26 cellular contexts compared by ENCODE assay signal in the genomic region with DNA sequence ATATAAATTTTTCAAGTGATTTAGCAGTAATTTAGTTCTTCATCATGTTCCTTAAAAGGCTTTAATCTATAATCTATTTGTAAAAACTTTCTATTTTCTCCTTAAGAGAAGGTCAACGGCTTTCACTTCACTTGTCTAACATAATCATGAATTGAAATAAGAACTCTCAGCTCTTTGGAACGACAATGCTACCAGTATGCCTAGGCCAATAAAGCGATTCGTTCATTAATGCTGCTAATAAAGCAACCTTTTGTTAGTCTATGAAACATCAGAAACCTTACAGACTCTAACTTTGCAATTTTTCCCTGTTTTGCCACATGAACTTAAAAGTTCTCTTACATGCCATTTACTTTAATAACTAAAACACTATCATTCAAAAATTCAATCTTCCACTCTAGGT.
"Had no signal": no experiment of that assay in that cellular context is flagged by ENCODE, and none has a peak within 500 bp of the region (broad histone marks: within the 10 kb centered on the region; RNA-seq: fewer than 3 reads in every experiment).

No MANE protein-coding gene starts in this region.

- H3K4me3 Mint-ChIP-seq: activated CD4-positive, alpha-beta memory T cell treated with anti-CD3 and anti-CD28 coated beads for 36 hours; activated CD4-positive, alpha-beta T cell treated with anti-CD3 and anti-CD28 coated beads, Interleukin-2, amount 10 ng/mL, durations not matched to agents 24 days and 14 days; activated naive CD8-positive, alpha-beta T cell treated with anti-CD3 and anti-CD28 coated beads, Interleukin-2, amount 50 U/mL, for 24 hours; activated T-cell treated with anti-CD3 and anti-CD28 coated beads, Interleukin-2, amount 50 U/mL, for 24 hours; nephron progenitor cell; stimulated activated naive B cell treated with anti-CD40 and anti-IgM and Interleukin-4, amounts not matched to agents 10 μg/mL and 1 μg/mL and 100 μg/mL, for 72 hours; T-helper 1 cell treated with Interleukin-12 subunit alpha and Interleukin-12 subunit beta and Interleukin-4 antibody, amounts not matched to agents 30 μg/mL and 1 μg/mL, for 36 hours had no signal

- H3K27ac Mint-ChIP-seq: activated CD4-positive, alpha-beta memory T cell treated with anti-CD3 and anti-CD28 coated beads for 36 hours; activated CD4-positive, alpha-beta T cell treated with anti-CD3 and anti-CD28 coated beads, Interleukin-2, amount 10 ng/mL, durations not matched to agents 24 days and 14 days; activated naive CD8-positive, alpha-beta T cell treated with anti-CD3 and anti-CD28 coated beads, Interleukin-2, amount 50 U/mL, for 24 hours; activated T-cell treated with anti-CD3 and anti-CD28 coated beads, Interleukin-2, amount 50 U/mL, for 24 hours; nephron progenitor cell; stimulated activated naive B cell treated with anti-CD40 and anti-IgM and Interleukin-4, amounts not matched to agents 10 μg/mL and 1 μg/mL and 100 μg/mL, for 72 hours; T-helper 1 cell treated with Interleukin-12 subunit alpha and Interleukin-12 subunit beta and Interleukin-4 antibody, amounts not matched to agents 30 μg/mL and 1 μg/mL, for 36 hours had no signal

- H3K9me3 ChIP-seq: lower lobe of right lung, mucosa of descending colon, ovary, right atrium auricular region, stomach, suprapubic skin, tibial artery had no signal

- H3K4me1 ChIP-seq: right atrium auricular region had no signal

- H3K27me3 Mint-ChIP-seq: activated CD4-positive, alpha-beta memory T cell treated with anti-CD3 and anti-CD28 coated beads for 36 hours; activated CD4-positive, alpha-beta T cell treated with anti-CD3 and anti-CD28 coated beads, Interleukin-2, amount 10 ng/mL, durations not matched to agents 24 days and 14 days; activated naive CD8-positive, alpha-beta T cell treated with anti-CD3 and anti-CD28 coated beads, Interleukin-2, amount 50 U/mL, for 24 hours; activated T-cell treated with anti-CD3 and anti-CD28 coated beads, Interleukin-2, amount 50 U/mL, for 24 hours; stimulated activated naive B cell treated with anti-CD40 and anti-IgM and Interleukin-4, amounts not matched to agents 10 μg/mL and 1 μg/mL and 100 μg/mL, for 72 hours had no signal

- H3K27me3 ChIP-seq: ovary, right atrium auricular region, stomach, suprapubic skin, tibial artery had no signal

- ATAC-seq: activated naive CD8-positive, alpha-beta T cell treated with anti-CD3 and anti-CD28 coated beads, Interleukin-2, amount 50 U/mL, for 24 hours; left lobe of liver; lower lobe of right lung; mucosa of descending colon; stimulated activated naive B cell treated with anti-CD40 and anti-IgM and Interleukin-4, amounts not matched to agents 10 μg/mL and 1 μg/mL and 100 μg/mL, for 72 hours had no signal

- H3K27ac ChIP-seq: lower lobe of right lung, ovary, right atrium auricular region, stomach, suprapubic skin, tibial artery had no signal

- H3K4me3 ChIP-seq: lower lobe of right lung, mucosa of descending colon, ovary, right atrium auricular region, stomach, suprapubic skin, tibial artery had no signal

- H3K36me3 ChIP-seq: lower lobe of right lung, ovary, right atrium auricular region, stomach, suprapubic skin, tibial artery had no signal

- DNase-seq: activated CD4-positive, alpha-beta memory T cell treated with anti-CD3 and anti-CD28 coated beads for 36 hours; activated CD4-positive, alpha-beta T cell treated with anti-CD3 and anti-CD28 coated beads, Interleukin-2, amount 10 ng/mL, durations not matched to agents 24 days and 14 days; activated CD4-positive, CD25-positive, alpha-beta regulatory T cell treated with anti-CD3 and anti-CD28 coated beads, Interleukin-2, amount 50 U/mL, for 72 hours; activated CD8-positive, alpha-beta memory T cell treated with anti-CD3 and anti-CD28 coated beads, Interleukin-2, amount 50 U/mL, for 48 hours; activated gamma-delta T cell; activated naive CD4-positive, alpha-beta T cell treated with anti-CD3 and anti-CD28 coated beads, Interleukin-2, amount 50 U/mL, for 16 hours; activated naive CD8-positive, alpha-beta T cell treated with anti-CD3 and anti-CD28 coated beads, Interleukin-2, amount 50 U/mL, for 24 hours; activated T-cell treated with anti-CD3 and anti-CD28 coated beads, Interleukin-2, amount 50 U/mL, for 24 hours; amygdala; caudate nucleus; kidney glomerular epithelial cell; lower lobe of right lung; mesendoderm; mucosa of descending colon; nephron progenitor cell; ovary; stimulated activated CD4-positive, alpha-beta T cell treated with anti-CD3 and anti-CD28 coated beads, Interleukin-15, amount 100 ng/mL, for 24 hours; stimulated activated CD4-positive, alpha-beta T cell treated with anti-CD3 and anti-CD28 coated beads, Interleukin-2, amount 100 ng/mL, for 24 hours; stimulated activated naive B cell treated with anti-CD40 and anti-IgM and Interleukin-4, amounts not matched to agents 10 μg/mL and 1 μg/mL and 100 μg/mL, for 72 hours; stomach; T1000; tibial artery had no signal

- H3K9me3 Mint-ChIP-seq: activated CD4-positive, alpha-beta memory T cell treated with anti-CD3 and anti-CD28 coated beads for 36 hours; activated CD4-positive, alpha-beta T cell treated with anti-CD3 and anti-CD28 coated beads, Interleukin-2, amount 10 ng/mL, durations not matched to agents 24 days and 14 days; activated naive CD8-positive, alpha-beta T cell treated with anti-CD3 and anti-CD28 coated beads, Interleukin-2, amount 50 U/mL, for 24 hours; activated T-cell treated with anti-CD3 and anti-CD28 coated beads, Interleukin-2, amount 50 U/mL, for 24 hours; nephron progenitor cell; stimulated activated naive B cell treated with anti-CD40 and anti-IgM and Interleukin-4, amounts not matched to agents 10 μg/mL and 1 μg/mL and 100 μg/mL, for 72 hours; T-helper 1 cell treated with Interleukin-12 subunit alpha and Interleukin-12 subunit beta and Interleukin-4 antibody, amounts not matched to agents 30 μg/mL and 1 μg/mL, for 36 hours had no signal
